8 cellular contexts compared by ENCODE assay signal in the genomic region with DNA sequence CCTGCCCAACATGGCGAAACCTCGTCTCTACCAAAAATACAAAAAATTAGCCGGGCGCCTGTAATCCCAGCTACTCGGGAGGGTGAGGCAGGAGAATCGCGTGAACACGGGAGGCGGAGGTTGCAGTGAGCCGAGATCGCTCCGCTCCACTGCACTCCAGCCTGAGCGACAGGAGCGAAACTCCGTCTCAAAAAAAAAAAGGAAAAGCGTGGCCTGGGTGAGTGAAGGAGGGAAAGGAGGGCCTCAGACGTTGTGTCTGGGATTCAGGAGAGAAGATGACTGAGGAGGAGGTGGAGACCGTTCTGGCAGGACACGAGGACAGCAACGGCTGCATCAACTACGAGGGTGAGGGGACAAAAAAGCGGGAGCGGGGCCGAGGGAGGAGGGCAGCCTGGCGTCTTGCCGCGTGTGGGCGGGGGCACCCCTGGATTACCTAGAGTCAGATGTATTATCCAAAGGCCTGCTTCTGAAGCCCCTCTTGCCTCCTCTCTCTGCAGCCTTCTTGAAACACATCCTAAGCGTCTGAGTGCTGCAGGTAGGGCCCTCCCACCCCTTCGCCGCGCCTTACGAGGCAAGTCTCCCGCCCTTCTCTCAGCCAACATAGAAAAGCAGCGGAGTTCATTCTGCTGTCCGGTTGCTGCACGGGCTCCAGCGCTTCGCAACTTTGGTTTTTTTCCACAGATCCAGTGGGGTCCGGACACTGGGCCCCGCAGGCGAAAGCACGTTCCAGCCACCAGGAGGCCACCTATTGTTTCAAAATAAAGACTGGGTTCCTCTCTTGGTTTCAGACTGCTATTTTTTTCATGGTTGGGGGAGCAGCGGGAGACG. TPM values are rescaled to one million over a fixed set of nuclear protein-coding genes. Genes with fewer than 3 reads are reported as not detected.
DNase-seq lines count a peak whose midpoint lies in the region; ATAC-seq and TF ChIP-seq lines count a peak whose summit lies in the region.

No MANE protein-coding gene starts in this region.

- peak overlapping the region; percentile 95 for H3K27ac Mint-ChIP-seq in activated naive CD8-positive, alpha-beta T cell treated with anti-CD3 and anti-CD28 coated beads for 36 hours
- H3K27ac Mint-ChIP-seq in osteocyte (ENCODE audit: unreplicated experiment), result peak overlapping the region; percentile 98

- DNase-seq in GM03348 (ENCODE audit: low spot score), result peak; percentile 88
- DNase-seq in HFF-Myc (ENCODE audit: extremely low read depth, low read depth), result peak; percentile 73
- peak; percentile 87 for DNase-seq in NB4 (ENCODE audit: low read depth)
- peak; percentile 34 for DNase-seq in SK-N-MC (ENCODE audit: low read depth, low spot score)
- peak; percentile 64 for DNase-seq in activated naive CD8-positive, alpha-beta T cell treated with anti-CD3 and anti-CD28 coated beads for 36 hours
- DNase-seq in Right ventricle myocardium inferior (ENCODE audit: missing footprints), result peak; percentile 78
- peak; percentile 92 for DNase-seq in osteocyte (ENCODE audit: extremely low spot score, unreplicated experiment)
- peak; percentile 78 to 90 for DNase-seq in upper lobe of left lung

- peak; percentile 70 for TF ChIP-seq CTCF in HFF-Myc (IDR thresholded peaks at IDR 0.05; ENCODE audit: low read depth, low read length, missing control alignments)
- peak; percentile 42 for TF ChIP-seq CTCF in NB4 (IDR thresholded peaks at IDR 0.05; ENCODE audit: low read depth, low read length)
- peak; percentile 67 for TF ChIP-seq CTCF in osteocyte (IDR thresholded peaks at IDR 0.05)
- peak; percentile 53 to 85 (median 74) for TF ChIP-seq CTCF in upper lobe of left lung (IDR thresholded peaks at IDR 0.05)

- TF ChIP-seq POLR2A in NB4 (IDR thresholded peaks at IDR 0.05; ENCODE audit: extremely low read depth, insufficient read length) (peak; percentile 14), upper lobe of left lung (IDR thresholded peaks at IDR 0.05) (peak in 1 of 4 donors; percentile 11)

- H3K36me3 ChIP-seq in SK-N-MC (ENCODE audit: insufficient read depth, low read length), result peaks cover 38% of the 10 kb centered on the region
- peaks cover 23 to 32% (median 28%) of the 10 kb centered on the region in 4 donors for H3K36me3 ChIP-seq in upper lobe of left lung

- peaks cover 51% of the 10 kb centered on the region for H3K36me3 Mint-ChIP-seq in activated naive CD8-positive, alpha-beta T cell treated with anti-CD3 and anti-CD28 coated beads for 36 hours
- peaks cover 35% of the 10 kb centered on the region for H3K36me3 Mint-ChIP-seq in osteocyte (ENCODE audit: unreplicated experiment)

- H3K9me3 ChIP-seq in SK-N-MC (ENCODE audit: low read depth, low read length) (no peaks in the 10 kb centered on the region), upper lobe of left lung (no peaks in the 10 kb centered on the region)

- no peak for TF ChIP-seq EP300 in upper lobe of left lung (IDR thresholded peaks at IDR 0.05)

- no peaks in the 10 kb centered on the region for H3K27me3 ChIP-seq in upper lobe of left lung

- H3K4me1 ChIP-seq in upper lobe of left lung, result peaks cover 42 to 59% (median 46%) of the 10 kb centered on the region in 4 donors

- peaks cover 42% of the 10 kb centered on the region for H3K4me1 Mint-ChIP-seq in activated naive CD8-positive, alpha-beta T cell treated with anti-CD3 and anti-CD28 coated beads for 36 hours
- peaks cover 62% of the 10 kb centered on the region for H3K4me1 Mint-ChIP-seq in osteocyte (ENCODE audit: unreplicated experiment)

- ATAC-seq in Right ventricle myocardium inferior (peak; percentile 47), upper lobe of left lung (ENCODE audit: low FRiP score in 2 of 2) (peak; percentile 68 to 72)

- WGBS in upper lobe of left lung, 2 donors, result 5 to 9% methylated on average over 37 to 40 of the region's 45 CpGs

- H3K27me3 Mint-ChIP-seq in activated naive CD8-positive, alpha-beta T cell treated with anti-CD3 and anti-CD28 coated beads for 36 hours, result no peaks in the 10 kb centered on the region
- H3K27me3 Mint-ChIP-seq in osteocyte (ENCODE audit: unreplicated experiment), result no peaks in the 10 kb centered on the region

- intact Hi-C loops in Right ventricle myocardium inferior (cut with DNase I), result loop anchor here (1.0 to 5.0 kb wide), 3 partner anchors 29 to 40 kb away; a partner anchor contains a TSS

- H3K4me3 ChIP-seq in HFF-Myc (replicated peaks; ENCODE audit: low read depth, low read length) (peak overlapping the region; percentile 96), NB4 (ENCODE audit: low read depth, low read length) (peak overlapping the region; percentile 55), SK-N-MC (peak overlapping the region; percentile 89), upper lobe of left lung (peak overlapping the region; percentile 59 to 84 (median 64))

- H3K9ac ChIP-seq in SK-N-MC (ENCODE audit: insufficient read length), result peak overlapping the region; percentile 91

- peak overlapping the region; percentile 95 for H3K4me3 Mint-ChIP-seq in activated naive CD8-positive, alpha-beta T cell treated with anti-CD3 and anti-CD28 coated beads for 36 hours
- H3K4me3 Mint-ChIP-seq in osteocyte (ENCODE audit: unreplicated experiment), result peak overlapping the region; percentile 95

- no peaks in the 10 kb centered on the region for H3K9me3 Mint-ChIP-seq in activated naive CD8-positive, alpha-beta T cell treated with anti-CD3 and anti-CD28 coated beads for 36 hours
- H3K9me3 Mint-ChIP-seq in osteocyte (ENCODE audit: unreplicated experiment), result no peaks in the 10 kb centered on the region

- H3K27ac ChIP-seq in SK-N-MC (peak overlapping the region; percentile 89), upper lobe of left lung (peak overlapping the region; percentile 87 to 97 (median 96))

RNA-seq across cellular contexts. Expression of a gene that starts 0.7 kb away (rescaled TPM):
- total RNA-seq in activated naive CD8-positive, alpha-beta T cell treated with anti-CD3 and anti-CD28 coated beads for 36 hours, result 100 to 1,000 TPM; 751 to 777 TPM
- total RNA-seq in Right ventricle myocardium inferior (673 TPM), osteocyte (1,490 and 1,549 TPM in 2 replicates), upper lobe of left lung (1,000 to 10,000 TPM in 5 of 6 donors, 100 to 1,000 TPM in 1; 665 to 1,935 (median 1,528) TPM)

RNA-seq across cellular contexts. Expression of a gene that starts 5.0 kb away (rescaled TPM):
- 10 to 100 TPM; 67.9 to 76.2 TPM for total RNA-seq in activated naive CD8-positive, alpha-beta T cell treated with anti-CD3 and anti-CD28 coated beads for 36 hours
- total RNA-seq in Right ventricle myocardium inferior, result 45.8 TPM
- 123 and 139 TPM in 2 replicates for total RNA-seq in osteocyte
- 10 to 100 TPM; 10.5 to 38.4 (median 29.1) TPM for total RNA-seq in upper lobe of left lung

RNA-seq across cellular contexts. Expression of a gene that starts 29.3 kb away (rescaled TPM):
- total RNA-seq in activated naive CD8-positive, alpha-beta T cell treated with anti-CD3 and anti-CD28 coated beads for 36 hours, result 100 to 1,000 TPM; 153 to 155 TPM
- total RNA-seq in Right ventricle myocardium inferior (33.6 TPM), osteocyte (127 and 142 TPM in 2 replicates), upper lobe of left lung (100 to 1,000 TPM in 5 of 6 donors, 10 to 100 TPM in 1; 73.9 to 132 (median 112) TPM)

RNA-seq across cellular contexts. Expression of a gene that starts 31.9 kb away (rescaled TPM):
- 10 to 100 TPM; 78.5 to 92.6 TPM for total RNA-seq in activated naive CD8-positive, alpha-beta T cell treated with anti-CD3 and anti-CD28 coated beads for 36 hours
- 68.8 TPM for total RNA-seq in Right ventricle myocardium inferior
- total RNA-seq in osteocyte, result 122 and 128 TPM in 2 replicates
- 100 to 1,000 TPM in 2 of 6 donors, 10 to 100 TPM in 4; 71.4 to 258 (median 93.9) TPM for total RNA-seq in upper lobe of left lung

RNA-seq across cellular contexts. Expression of a gene that starts 39.3 kb away (rescaled TPM):
- total RNA-seq in activated naive CD8-positive, alpha-beta T cell treated with anti-CD3 and anti-CD28 coated beads for 36 hours, result 1 to 10 TPM; 6.9 to 7.2 TPM
- total RNA-seq in Right ventricle myocardium inferior, result 7.3 TPM
- total RNA-seq in osteocyte, result 10.5 and 11.8 TPM in 2 replicates
- 10 to 100 TPM in 2 of 6 donors, 1 to 10 TPM in 4; 2.1 to 22.0 (median 6.4) TPM for total RNA-seq in upper lobe of left lung

Comparison
In these comparisons a context has a peak if more than half of its experiments do, and no peak if none do; other contexts are left out.
1. Peak in every context shown above with its lines: DNase-seq, ATAC-seq, H3K4me3 ChIP-seq and H3K27ac ChIP-seq.
2. DNase-seq: peak in every context shown above with its lines; median percentile 92 in osteocyte; 88 in GM03348; 87 in NB4; 84 in upper lobe of left lung; 78 in Right ventricle myocardium inferior; 73 in HFF-Myc; 64 in activated naive CD8-positive, alpha-beta T cell treated with anti-CD3 and anti-CD28 coated beads for 36 hours; 34 in SK-N-MC.